ENCODE assay signal across 25 cellular contexts in genomic region chr15:47784820-47785219, GRCh38.
"Had no signal": no experiment of that assay in that cellular context is flagged by ENCODE, and none has a peak within 500 bp of the region (broad histone marks: within the 10 kb centered on the region; RNA-seq: fewer than 3 reads in every experiment).

No MANE protein-coding gene starts in this region.

- H3K4me1 ChIP-seq: stomach, suprapubic skin, testis, tibial artery, upper lobe of left lung, upper lobe of right lung, uterus, vagina had no signal

- H3K4me3 ChIP-seq: stomach, suprapubic skin, testis, thoracic aorta, tibial artery, tibial nerve, transverse colon, upper lobe of left lung, upper lobe of right lung, uterus, vagina had no signal

- H3K9me3 ChIP-seq: stomach, suprapubic skin, testis, thoracic aorta, tibial nerve, transverse colon, upper lobe of left lung, upper lobe of right lung, uterus, vagina had no signal

- ATAC-seq: stimulated activated effector memory CD8-positive, alpha-beta T cell treated with anti-CD3 and anti-CD28 coated beads, Interleukin-12 subunit alpha, Interleukin-12 subunit beta, amount 100 ng/mL, for 72 hours; stimulated activated memory B cell treated with anti-CD40 and anti-IgM and Interleukin-4, amounts not matched to agents 10 μg/mL and 1 μg/mL and 100 μg/mL, for 72 hours; stimulated activated naive B cell treated with anti-CD40 and anti-IgM and Interleukin-4, amounts not matched to agents 10 μg/mL and 1 μg/mL and 100 μg/mL, for 72 hours; stimulated activated naive CD8-positive, alpha-beta T cell treated with anti-CD3 and anti-CD28 coated beads, Interleukin-15, amount 100 ng/mL, for 72 hours; stimulated activated naive CD8-positive, alpha-beta T cell treated with anti-CD3 and anti-CD28 coated beads, Interleukin-15, Interleukin-2, amounts not matched to agents 100 U/mL and 50 U/mL, for 24 hours; upper lobe of right lung had no signal

- H3K27ac ChIP-seq: stomach, suprapubic skin, testis, thoracic aorta, tibial artery, tibial nerve, transverse colon, upper lobe of left lung, upper lobe of right lung, uterus, vagina had no signal

- H3K27me3 ChIP-seq: stomach, suprapubic skin, testis, tibial artery, tibial nerve, transverse colon, upper lobe of left lung, upper lobe of right lung, uterus, vagina had no signal

- H3K36me3 ChIP-seq: stomach, suprapubic skin, thoracic aorta, tibial artery, tibial nerve, transverse colon, upper lobe of left lung, upper lobe of right lung, uterus, vagina had no signal

- DNase-seq: stimulated activated CD4-positive, alpha-beta T cell treated with anti-CD3 and anti-CD28 coated beads, Interleukin-2, amount 100 ng/mL, for 48 hours; stimulated activated CD4-positive, alpha-beta T cell treated with anti-CD3 and anti-CD28 coated beads, Interleukin-4, amount 100 ng/mL, for 1 hour; stimulated activated CD4-positive, alpha-beta T cell treated with anti-CD3 and anti-CD28 coated beads, Interleukin-4, amount 100 ng/mL, for 24 hours; stimulated activated CD4-positive, alpha-beta T cell treated with anti-CD3 and anti-CD28 coated beads, Interleukin-4, amount 100 ng/mL, for 4 hours; stimulated activated CD8-positive, alpha-beta memory T cell treated with anti-CD3 and anti-CD28 coated beads, Interleukin-4, amount 100 ng/mL, for 48 hours; stimulated activated naive B cell treated with anti-CD40 and anti-IgM and Interleukin-4, amounts not matched to agents 10 μg/mL and 1 μg/mL and 100 μg/mL, for 72 hours; stimulated activated naive CD4-positive, alpha-beta T cell; stimulated activated naive CD4-positive, alpha-beta T cell treated with Interleukin-2 at 50 U/mL for 16 hours; stimulated activated naive CD8-positive, alpha-beta T cell treated with anti-CD3 and anti-CD28 coated beads, Interleukin-15, amount 100 ng/mL, for 72 hours; stimulated activated naive CD8-positive, alpha-beta T cell treated with anti-CD3 and anti-CD28 coated beads, Interleukin-15, Interleukin-2, amounts not matched to agents 100 U/mL and 50 U/mL, for 24 hours; stomach; substantia nigra; testis; tibial artery; transverse colon; trophoblast cell; upper lobe of left lung; upper lobe of right lung; uterus had no signal
